ENCODE assay signal across 16 cellular contexts in genomic region chr11:45158891-45159605, GRCh38. TPM values are rescaled to one million over a fixed set of nuclear protein-coding genes. Genes with fewer than 3 reads are reported as not detected.
DNase-seq lines count a peak whose midpoint lies in the region; ATAC-seq and TF ChIP-seq lines count a peak whose summit lies in the region.
"Had no signal": no experiment of that assay in that cellular context is flagged by ENCODE, and none has a peak within 500 bp of the region (broad histone marks: within the 10 kb centered on the region; RNA-seq: fewer than 3 reads in every experiment).

No MANE protein-coding gene starts in this region.

- POLR2A ChIA-PET in A673 (lab: Charles Lee; ENCODE audit: low non-redundant PET) = no interaction called here

- H3K9me3 ChIP-seq in A673 (ENCODE audit: low read depth, low read length, poor library complexity, severe bottlenecking) (no peaks in the 10 kb centered on the region), lung (ENCODE audit: control insufficient read depth in 2 of 2, insufficient read depth in 1 of 2, low read length in 1 of 2) (no peaks in the 10 kb centered on the region), smooth muscle cell (replicated peaks; ENCODE audit: low read depth) (no peaks in the 10 kb centered on the region)
- H3K9me3 ChIP-seq: A549, pancreas had no signal

- H3K27ac ChIP-seq in A673 (ENCODE audit: low read depth, low read length, poor library complexity, severe bottlenecking) = peak overlapping the region; percentile 35
- peak overlapping the region; percentile 76 to 80 for H3K27ac ChIP-seq in coronary artery
- peak overlapping the region; percentile 49 to 50 for H3K27ac ChIP-seq in lung (ENCODE audit: low read depth in 1 of 2, low read length in 1 of 2)
- H3K27ac ChIP-seq in smooth muscle cell (ENCODE audit: low read depth) = peak overlapping the region; percentile 52
- H3K27ac ChIP-seq: A549, pancreas had no signal

- CTCF ChIA-PET in A673 (lab: Charles Lee) = no interaction called here

- H3K9ac ChIP-seq in smooth muscle cell (ENCODE audit: low read depth) = no peak overlapping the region

- WGBS in lung, 2 donors = 68 to 72% methylated on average over 13 of the region's 13 CpGs
- 84% methylated on average over 13 of the region's 13 CpGs for WGBS in smooth muscle cell (ENCODE audit: low lambda C conversion rate)

- no peak for TF ChIP-seq CTCF in A673 (conservative IDR thresholded peaks at IDR 0.05; ENCODE audit: low read depth, low read length)
- no peak for TF ChIP-seq CTCF in coronary artery (IDR thresholded peaks at IDR 0.05)
- TF ChIP-seq CTCF in lung (IDR thresholded peaks at IDR 0.05; ENCODE audit: control extremely low read depth, extremely low read depth) = no peak
- no peak for TF ChIP-seq CTCF in smooth muscle cell (IDR thresholded peaks at IDR 0.05; ENCODE audit: borderline replicate concordance, insufficient read depth, poor library complexity, severe bottlenecking)

- H3K36me3 ChIP-seq in A673 (ENCODE audit: insufficient read depth, low read length, poor library complexity, severe bottlenecking) = no peaks in the 10 kb centered on the region
- no peaks in the 10 kb centered on the region for H3K36me3 ChIP-seq in lung (ENCODE audit: control insufficient read depth in 2 of 2, insufficient read depth in 2 of 2, low read length in 2 of 2)
- no peaks in the 10 kb centered on the region for H3K36me3 ChIP-seq in smooth muscle cell (ENCODE audit: low read depth)
- H3K36me3 ChIP-seq: pancreas had no signal

- H3K4me1 ChIP-seq in A673 (ENCODE audit: insufficient read depth, low read length, poor library complexity, severe bottlenecking) = peaks cover 10% of the 10 kb centered on the region
- H3K4me1 ChIP-seq in lung (ENCODE audit: control insufficient read depth in 2 of 2, insufficient read depth in 2 of 2, low read length in 2 of 2) = peaks cover 2 to 51% of the 10 kb centered on the region in 2 donors
- H3K4me1 ChIP-seq in smooth muscle cell (ENCODE audit: low read depth) = peaks cover 19% of the 10 kb centered on the region
- H3K4me1 ChIP-seq: A549 had no signal

- H3K4me3 ChIP-seq in A673 (ENCODE audit: low read depth, low read length, poor library complexity, severe bottlenecking) (no peak overlapping the region), coronary artery (no peak overlapping the region), lung (no peak overlapping the region), smooth muscle cell (no peak overlapping the region)
- H3K4me3 ChIP-seq: A549, pancreas had no signal

- H3K4me2 ChIP-seq in smooth muscle cell = peak overlapping the region; percentile 74
- H3K4me2 ChIP-seq: A549 had no signal

- no peak overlapping the region for H2AFZ ChIP-seq in smooth muscle cell (ENCODE audit: low read depth)

- H4K20me1 ChIP-seq in smooth muscle cell (ENCODE audit: low read depth) = peaks cover 42% of the 10 kb centered on the region

- no peaks in the 10 kb centered on the region for H3F3A ChIP-seq in smooth muscle cell (ENCODE audit: low read depth)

- intact Hi-C loops in A673 (cut with micrococcal nuclease; ENCODE audit: unreplicated experiment) = no loop called here

- no peak for ATAC-seq in lung (ENCODE audit: insufficient read depth, low FRiP score)
- ATAC-seq in SK-N-SH treated with all-trans-retinoic acid at 6 μM for 48 hours = no peak
- no peak for ATAC-seq in HG03139 (IDR thresholded peaks at IDR 0.05; ENCODE audit: unreplicated experiment)
- no peak for ATAC-seq in HG02981 (IDR thresholded peaks at IDR 0.05; ENCODE audit: unreplicated experiment)

- H3K27me3 ChIP-seq in A673 (replicated peaks; ENCODE audit: insufficient read depth, low read depth, low read length, poor library complexity) = no peaks in the 10 kb centered on the region
- H3K27me3 ChIP-seq in lung (ENCODE audit: control insufficient read depth, insufficient read depth) = no peaks in the 10 kb centered on the region
- H3K27me3 ChIP-seq in smooth muscle cell (ENCODE audit: low read depth) = no peaks in the 10 kb centered on the region
- H3K27me3 ChIP-seq: pancreas had no signal

- DNase-seq in A673 (ENCODE audit: low spot score) (no peak), coronary artery (ENCODE audit: low spot score) (peak; percentile 78), lung (ENCODE audit: low spot score) (no peak), smooth muscle cell (lab: John Stamatoyannopoulos, UW; ENCODE audit: unreplicated experiment) (no peak), putamen (ENCODE audit: low spot score) (no peak)
- DNase-seq: activated CD4-positive, alpha-beta T cell treated with anti-CD3 and anti-CD28 coated beads, Interleukin-2, amount 10 ng/mL, durations not matched to agents 7 days and 5 days; activated T-cell treated with anti-CD3 and anti-CD28 coated beads, Interleukin-2, amount 50 U/mL, for 48 hours; CD4-positive, alpha-beta memory T cell; cerebellar nuclear complex; NCI-H1694; NCI-H510A treated with DMSO at 0.1 percent for 48 hours had no signal

- no TSS peak for BruUV-seq in A673 (replicated peaks; lab: Mats Ljungman, UMichigan)

- peaks cover 4% of the 10 kb centered on the region for H3K79me2 ChIP-seq in smooth muscle cell (ENCODE audit: low read depth)

TF ChIP-seq in SK-N-SH treated with all-trans-retinoic acid at 6 μM for 48 hours, 23 proteins besides CTCF, POLR2A, EP300 and RAD21 (continues in another document):
- TF ChIP-seq ZNF565 (CRISPR knock-in tag; conservative IDR thresholded peaks at IDR 0.05; ENCODE audit: low read depth) = no peak
- TF ChIP-seq CSDC2 (CRISPR knock-in tag; IDR thresholded peaks at IDR 0.05) = no peak
- no peak for TF ChIP-seq CSRNP3 (CRISPR knock-in tag; IDR thresholded peaks at IDR 0.05)
- no peak for TF ChIP-seq PPARA (CRISPR knock-in tag; IDR thresholded peaks at IDR 0.05; ENCODE audit: borderline replicate concordance)
- TF ChIP-seq ZNF8 (CRISPR knock-in tag; IDR thresholded peaks at IDR 0.05) = no peak
- no peak for TF ChIP-seq GLIS3 (CRISPR knock-in tag; IDR thresholded peaks at IDR 0.05)
- no peak for TF ChIP-seq TSHZ2 (CRISPR knock-in tag; IDR thresholded peaks at IDR 0.05)
- TF ChIP-seq PATZ1 (CRISPR knock-in tag; IDR thresholded peaks at IDR 0.05; ENCODE audit: borderline replicate concordance) = no peak
- TF ChIP-seq OSR1 (CRISPR knock-in tag; IDR thresholded peaks at IDR 0.05) = no peak

RNA-seq across cellular contexts. Expression of gene PRDM11, which starts 12.6 kb away (rescaled TPM):
- total RNA-seq in A673 (2021) (12.6 and 15.4 TPM in 2 replicates), lung (10 to 100 TPM; 22.5 to 35.1 TPM), smooth muscle cell (5.8 and 8.0 TPM in 2 replicates)
- polyA plus RNA-seq in lung (1 to 10 TPM; 3.7 to 5.7 TPM), smooth muscle cell (5.2 and 6.6 TPM in 2 replicates)
